ENCODE assay signal across 16 cellular contexts in genomic region chr5:159038907-159039306, GRCh38.
DNase-seq lines count a peak whose midpoint lies in the region; ATAC-seq, FAIRE-seq and TF ChIP-seq lines count a peak whose summit lies in the region.
"Had no signal": no experiment of that assay in that cellular context is flagged by ENCODE, and none has a peak within 500 bp of the region (broad histone marks: within the 10 kb centered on the region; RNA-seq: fewer than 3 reads in every experiment).

No MANE protein-coding gene starts in this region.

- no peaks in the 10 kb centered on the region for H3K36me3 ChIP-seq in ascending aorta
- H3K36me3 ChIP-seq: right atrium auricular region had no signal

- peak; percentile 87 for FAIRE-seq in GM19239 (lab: Jason Lieb, UNC)
- FAIRE-seq: endometrium, K562, urothelium cell line had no signal

- no peaks in the 10 kb centered on the region for H3K27me3 ChIP-seq in ascending aorta
- H3K27me3 ChIP-seq: right atrium auricular region had no signal

- peak; percentile 29 for DNase-seq in AG08396 (ENCODE audit: low spot score)
- DNase-seq in GM19239 (ENCODE audit: insufficient read length, low spot score): no peak
- DNase-seq in ascending aorta (ENCODE audit: low spot score in 2 of 2): peak in 1 of 2 donors; percentile 75
- peak; percentile 76 for DNase-seq in myocyte (ENCODE audit: low read depth)
- no peak for DNase-seq in HPDE6-E6E7 (ENCODE audit: extremely low spot score)
- DNase-seq: activated CD8-positive, alpha-beta memory T cell treated with anti-CD3 and anti-CD28 coated beads, Interleukin-2, amount 10 ng/mL, durations not matched to agents 7 days and 5 days; CD4-positive, CD25-positive, alpha-beta regulatory T cell; NCI-H2107; T-helper 9 cell had no signal

- H3K4me1 ChIP-seq in ascending aorta: peaks cover 13 to 62% of the 10 kb centered on the region in 2 donors

- peak overlapping the region; percentile 83 to 88 for H3K27ac ChIP-seq in ascending aorta

- TF ChIP-seq CTCF in ascending aorta (IDR thresholded peaks at IDR 0.05): no peak

- no peaks in the 10 kb centered on the region for H3K9me3 ChIP-seq in ascending aorta

- ATAC-seq in HG03460 (IDR thresholded peaks at IDR 0.05; ENCODE audit: unreplicated experiment): no peak
- ATAC-seq in HG03039 (IDR thresholded peaks at IDR 0.05; ENCODE audit: unreplicated experiment): no peak
- ATAC-seq in HG03108 (IDR thresholded peaks at IDR 0.05; ENCODE audit: unreplicated experiment): no peak
- ATAC-seq: activated CD8-positive, alpha-beta memory T cell treated with anti-CD3 and anti-CD28 coated beads, Interleukin-2, amount 10 ng/mL, durations not matched to agents 7 days and 5 days; K562 had no signal

- intact Hi-C loops in ascending aorta (cut with DNase I): no loop called here

- H3K4me3 ChIP-seq in ascending aorta: peak overlapping the region in 1 of 2 donors; percentile 0
- H3K4me3 ChIP-seq: K562, right atrium auricular region had no signal

Comparison
In these comparisons a context has a peak if more than half of its experiments do, and no peak if none do; other contexts are left out.
1. DNase-seq: peak in AG08396 (single experiment) and myocyte (single experiment); none in GM19239 (single experiment) and HPDE6-E6E7 (single experiment).